In genomic region chr2:145423809-145424208, GRCh38 we compare ENCODE assay signal across 2 cellular contexts.
TF ChIP-seq lines count a peak whose summit lies in the region.

No MANE protein-coding gene starts in this region.

TF ChIP-seq in HepG2, 621 proteins besides CTCF, POLR2A, EP300 and RAD21 (continued from another document):
- no peak for TF ChIP-seq TFDP1 (CRISPR knock-in tag; IDR thresholded peaks at IDR 0.05; ENCODE audit: borderline replicate concordance)
- TF ChIP-seq TBL1XR1 (IDR thresholded peaks at IDR 0.05; ENCODE audit: borderline replicate concordance, low read length, partially characterized antibody), result no peak
- no peak for TF ChIP-seq ZHX1 (CRISPR knock-in tag; IDR thresholded peaks at IDR 0.05; ENCODE audit: low read depth)
- peak; percentile 64; the same call in 1 of the 2 replicates for TF ChIP-seq MAFF (IDR thresholded peaks at IDR 0.05; ENCODE audit: low read depth, low read length)
- peak; percentile 62 to 78 for TF ChIP-seq MAFK (conservative IDR thresholded peaks at IDR 0.05 in 1 of 2, IDR thresholded peaks at IDR 0.05 in 1 of 2; ENCODE audit: low read length in 2 of 2)
- no peak for TF ChIP-seq YEATS4 (CRISPR knock-in tag; IDR thresholded peaks at IDR 0.05; ENCODE audit: borderline replicate concordance)
- TF ChIP-seq SIX4 (CRISPR knock-in tag; IDR thresholded peaks at IDR 0.05), result no peak
- TF ChIP-seq ZNF264 (CRISPR knock-in tag; IDR thresholded peaks at IDR 0.05), result no peak
- no peak for TF ChIP-seq ZNF317 (CRISPR knock-in tag; IDR thresholded peaks at IDR 0.05)
- no peak for TF ChIP-seq ZNF275 (CRISPR knock-in tag; IDR thresholded peaks at IDR 0.05; ENCODE audit: borderline replicate concordance)
- TF ChIP-seq ZNF83 (CRISPR knock-in tag; IDR thresholded peaks at IDR 0.05; ENCODE audit: borderline replicate concordance), result no peak
- TF ChIP-seq REXO4 (CRISPR knock-in tag; IDR thresholded peaks at IDR 0.05; ENCODE audit: borderline replicate concordance), result no peak

TF ChIP-seq in IMR-90, 13 proteins besides CTCF, POLR2A, EP300 and RAD21 (continued from another document):
- no peak for TF ChIP-seq USF2 (IDR thresholded peaks at IDR 0.05; ENCODE audit: low read depth, low read length)
- TF ChIP-seq BHLHE40 (IDR thresholded peaks at IDR 0.05; ENCODE audit: low read depth, low read length), result no peak
TF ChIP-seq in IMR-90: peak in this region for 1.
